Comparison of ENCODE assay signal across 29 cellular contexts in the genomic region with DNA sequence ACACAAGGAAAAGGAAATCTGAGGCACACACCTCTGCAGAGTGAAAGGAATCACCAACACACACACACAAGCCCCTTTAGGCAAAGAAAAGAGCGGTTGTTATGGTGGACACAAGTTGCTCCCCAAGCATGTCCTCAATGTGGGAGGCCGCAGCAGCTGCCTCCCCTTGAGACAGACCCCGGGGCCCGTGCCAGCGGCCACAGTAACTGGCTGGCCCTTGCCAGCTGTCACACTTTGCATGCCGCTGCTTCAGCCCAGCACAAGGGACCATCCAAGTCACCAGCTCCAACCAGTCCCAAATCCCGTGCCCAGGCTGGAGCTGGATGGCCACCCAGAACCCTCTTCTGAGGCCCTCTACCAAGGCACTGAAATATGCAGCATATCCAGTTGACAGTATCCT. TPM values are rescaled to one million over a fixed set of nuclear protein-coding genes. Genes with fewer than 3 reads are reported as not detected.
"Had no signal": no experiment of that assay in that cellular context is flagged by ENCODE, and none has a peak within 500 bp of the region (broad histone marks: within the 10 kb centered on the region; RNA-seq: fewer than 3 reads in every experiment).

No MANE protein-coding gene starts in this region.

- H3K79me2 ChIP-seq: parathyroid adenoma had no signal

- H3K9me3 ChIP-seq: lower lobe of right lung, prostate gland, right lobe of liver had no signal

- H3K27ac ChIP-seq: esophagus squamous epithelium, gastroesophageal sphincter, left ventricle myocardium inferior, lower lobe of right lung, parathyroid adenoma, prostate gland, right lobe of liver, thoracic aorta had no signal

- H3K4me1 ChIP-seq: parathyroid adenoma, prostate gland had no signal

- H3K4me3 ChIP-seq: esophagus squamous epithelium, gastroesophageal sphincter, left ventricle myocardium inferior, lower lobe of right lung, prostate gland, right lobe of liver, spleen, thoracic aorta had no signal

- DNase-seq: effector memory CD8-positive, alpha-beta T cell; esophagus squamous epithelium; foreskin fibroblast; immature natural killer cell; left cardiac atrium; left ventricle myocardium inferior; lower lobe of right lung; right lobe of liver; spleen; stimulated activated CD4-positive, alpha-beta T cell treated with anti-CD3 and anti-CD28 coated beads, Interleukin-15, amount 100 ng/mL, for 24 hours; stimulated activated CD4-positive, alpha-beta T cell treated with anti-CD3 and anti-CD28 coated beads, Interleukin-1b, Interleukin-23, amount 100 ng/mL, for 48 hours; stimulated activated CD4-positive, alpha-beta T cell treated with anti-CD3 and anti-CD28 coated beads, Interleukin-4, amount 100 ng/mL, for 24 hours; stimulated activated naive B cell treated with anti-CD40 and anti-IgM and Interleukin-4, amounts not matched to agents 10 μg/mL and 1 μg/mL and 100 μg/mL, for 72 hours; stimulated activated naive CD8-positive, alpha-beta T cell treated with anti-CD3 and anti-CD28 coated beads, Interleukin-15, amount 100 ng/mL, for 72 hours; trophoblast cell had no signal

- ATAC-seq: effector memory CD8-positive, alpha-beta T cell; gastroesophageal sphincter; left cardiac atrium; lower lobe of right lung; natural killer cell treated with Interleukin-12 subunit alpha and Interleukin-12 subunit beta and Interleukin-15 and Interleukin-18, amount 100 ng/mL, for 72 hours; right lobe of liver; stimulated activated naive CD8-positive, alpha-beta T cell treated with anti-CD3 and anti-CD28 coated beads, Interleukin-15, amount 100 ng/mL, for 72 hours had no signal

- H3K36me3 ChIP-seq: esophagus squamous epithelium, gastroesophageal sphincter, left ventricle myocardium inferior, lower lobe of right lung, prostate gland, right lobe of liver, spleen, thoracic aorta had no signal

- H2AFZ ChIP-seq: parathyroid adenoma had no signal

- H3K9ac ChIP-seq: parathyroid adenoma had no signal

RNA-seq across cellular contexts. Expression of a gene that starts 2.9 kb away (rescaled TPM):
- total RNA-seq: epithelial cell of proximal tubule, esophagus squamous epithelium, gastroesophageal sphincter, mesothelial cell of epicardium, mucosa of gallbladder, omental fat pad, renal cortical epithelial cell, right lobe of liver, skeletal muscle tissue, subcutaneous adipose tissue, thoracic aorta, urinary bladder had no signal
- polyA plus RNA-seq: immature natural killer cell, keratinocyte, urinary bladder had no signal

RNA-seq across cellular contexts. Expression of a gene that starts 41.3 kb away (rescaled TPM):
- total RNA-seq: epithelial cell of proximal tubule; esophagus squamous epithelium; gastroesophageal sphincter; left cardiac atrium; left ventricle myocardium inferior; lower lobe of right lung; mucosa of gallbladder; natural killer cell treated with Interleukin-12 subunit alpha and Interleukin-12 subunit beta and Interleukin-15 and Interleukin-18, amount 100 ng/mL, for 72 hours; omental fat pad; prostate gland; renal cortical epithelial cell; right lobe of liver; skeletal muscle tissue; subcutaneous adipose tissue; thoracic aorta; urinary bladder had no signal
- polyA plus RNA-seq: immature natural killer cell, keratinocyte, urinary bladder had no signal
